ENCODE assay signal across 24 cellular contexts in the genomic region with DNA sequence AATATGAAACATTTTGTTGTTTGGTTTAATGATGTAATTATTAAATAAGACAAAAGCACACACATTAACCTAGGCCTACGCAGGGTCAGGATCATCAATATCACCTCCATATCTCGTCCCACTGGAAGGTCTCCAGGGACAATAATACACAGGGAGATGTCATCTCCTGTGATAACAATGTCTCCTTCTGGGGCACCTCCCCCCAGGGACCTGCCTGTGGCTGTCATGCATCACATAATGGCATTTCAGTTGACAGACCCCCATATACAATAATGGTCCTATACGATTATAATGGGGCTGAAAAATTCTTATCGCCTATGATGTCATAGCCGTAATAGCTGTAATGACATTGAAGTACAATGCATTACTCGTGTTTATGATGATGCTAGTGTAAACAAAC.
A peak's percentile ranks its signal among the peaks of the same experiment; 100 is the strongest.
DNase-seq lines count a peak whose midpoint lies in the region; ATAC-seq, FAIRE-seq and TF ChIP-seq lines count a peak whose summit lies in the region.
"Had no signal": no experiment of that assay in that cellular context is flagged by ENCODE, and none has a peak within 500 bp of the region (broad histone marks: within the 10 kb centered on the region; RNA-seq: fewer than 3 reads in every experiment).

No MANE protein-coding gene starts in this region.

- no peaks in the 10 kb centered on the region for H4K20me1 ChIP-seq in HepG2 (ENCODE audit: insufficient read depth, low read length)
- H4K20me1 ChIP-seq: BLaER1 had no signal

- in situ Hi-C loops in HepG2 (cut with HindIII; ENCODE audit: extremely low pct_ligation_motif_present, low pct_unique_long_range_greater_than_20kb) = no loop called here

- no peak for TF ChIP-seq RAD21 in HepG2 (CRISPR knock-in tag; IDR thresholded peaks at IDR 0.05)

- TF ChIP-seq EP300 in HepG2 (IDR thresholded peaks at IDR 0.05; ENCODE audit: low read depth in 2 of 2, low read length in 2 of 2) = no peak
- TF ChIP-seq EP300 in HepG2 (CRISPR knock-in tag; IDR thresholded peaks at IDR 0.05; ENCODE audit: borderline replicate concordance) = no peak

- no peak for ATAC-seq in HepG2
- ATAC-seq in right lobe of liver = no peak
- no peak for ATAC-seq in SK-N-SH treated with all-trans-retinoic acid at 6 μM for 48 hours
- ATAC-seq in GM21360 (IDR thresholded peaks at IDR 0.05; ENCODE audit: unreplicated experiment) = no peak
- ATAC-seq in GM21576 (IDR thresholded peaks at IDR 0.05; ENCODE audit: unreplicated experiment) = no peak
- ATAC-seq: A549; CD8-positive, alpha-beta T cell; GM12878 had no signal

- no peaks in the 10 kb centered on the region for H3K4me1 ChIP-seq in HepG2 (ENCODE audit: insufficient read depth, low read length)
- H3K4me1 ChIP-seq in right lobe of liver = no peaks in the 10 kb centered on the region
- H3K4me1 ChIP-seq: A549, BLaER1, Caco-2 had no signal

- CTCF ChIA-PET in HepG2 (lab: Yijun Ruan, JAX; ENCODE audit: low intra/inter-chr PET ratio, low total read pairs) = no interaction called here

- H3K79me2 ChIP-seq in HepG2 (ENCODE audit: insufficient read depth, low read length) = no peaks in the 10 kb centered on the region

- 45% methylated on average over 6 of the region's 6 CpGs for WGBS in HepG2 (ENCODE audit: low lambda C conversion rate)
- 80% methylated on average over 6 of the region's 6 CpGs for WGBS in right lobe of liver (ENCODE audit: insufficient coverage, low coverage, low lambda C conversion rate, missing lambda C conversion rate)

- no peak overlapping the region for H2AFZ ChIP-seq in HepG2 (ENCODE audit: low read length)

- TF ChIP-seq CTCF in HepG2 (CRISPR knock-in tag; IDR thresholded peaks at IDR 0.05) (no peak), right lobe of liver (IDR thresholded peaks at IDR 0.05) (no peak)

- POLR2A ChIA-PET in HepG2 (lab: Yijun Ruan, JAX) = no interaction called here

- H3K9me3 ChIP-seq in HepG2 (ENCODE audit: low read length) (no peaks in the 10 kb centered on the region), right lobe of liver (no peaks in the 10 kb centered on the region)
- H3K9me3 ChIP-seq: Caco-2 had no signal

- BruUV-seq in HepG2 (replicated peaks; lab: Mats Ljungman, UMichigan) = no TSS peak

- FAIRE-seq in HepG2 (lab: Jason Lieb, UNC) = no peak
- FAIRE-seq: A549, D721Med, GM12878, GM12892, GM18507 had no signal

- H3K9ac ChIP-seq in HepG2 (ENCODE audit: insufficient read depth, low read depth, low read length) = no peak overlapping the region
- H3K9ac ChIP-seq: BLaER1 had no signal

- TF ChIP-seq POLR2A in HepG2 (IDR thresholded peaks at IDR 0.05; ENCODE audit: insufficient read depth in 1 of 2, low read depth in 2 of 2, low read length in 2 of 2) (no peak), right lobe of liver (IDR thresholded peaks at IDR 0.05) (no peak)

- no peak for DNase-seq in HepG2 (ENCODE audit: low spot score)
- no peak for DNase-seq in right lobe of liver
- DNase-seq in SK-N-DZ (ENCODE audit: low spot score) = peak; percentile 97
- DNase-seq in DMS53 (lab: John Stamatoyannopoulos, UW) = no peak
- DNase-seq: AML-193; C1 segment of cervical spinal cord; Caco-2; Calu3; CD4-positive, alpha-beta T cell; CD8-positive, alpha-beta T cell; DMS79; DND-41; EL; GDM1 had no signal

- H3K36me3 ChIP-seq in HepG2 (replicated peaks in 1 of 2; ENCODE audit: control insufficient read depth in 1 of 2, insufficient read depth in 2 of 2, low read length in 2 of 2) = no peaks in the 10 kb centered on the region
- H3K36me3 ChIP-seq in right lobe of liver = no peaks in the 10 kb centered on the region
- H3K36me3 ChIP-seq: BLaER1 had no signal

- no peaks in the 10 kb centered on the region for H3K27me3 ChIP-seq in HepG2 (ENCODE audit: control insufficient read depth in 1 of 2, insufficient read depth in 2 of 2, low read length in 2 of 2)
- no peaks in the 10 kb centered on the region for H3K27me3 ChIP-seq in right lobe of liver
- H3K27me3 ChIP-seq: BLaER1 had no signal

- H3K27ac ChIP-seq in HepG2 (ENCODE audit: extremely low read length, insufficient read depth, low read length) = no peak overlapping the region
- H3K27ac ChIP-seq in right lobe of liver = no peak overlapping the region
- H3K27ac ChIP-seq: 22Rv1, A549, BLaER1 had no signal

- no peak overlapping the region for H3K4me2 ChIP-seq in HepG2 (ENCODE audit: low read depth, low read length)
- H3K4me2 ChIP-seq: A549, BLaER1 had no signal

- intact Hi-C loops in HepG2 (cut with micrococcal nuclease; ENCODE audit: unreplicated experiment) = no loop called here
- intact Hi-C loops in right lobe of liver (cut with DNase I) = no loop called here

- H3K4me3 ChIP-seq in HepG2 (replicated peaks in 1 of 3; ENCODE audit: insufficient read depth in 1 of 3, low read depth in 2 of 3, low read length in 3 of 3) = no peak overlapping the region
- H3K4me3 ChIP-seq in right lobe of liver = no peak overlapping the region
- H3K4me3 ChIP-seq: A549, BLaER1, GM12878 had no signal

TF ChIP-seq in HepG2, 621 proteins besides CTCF, POLR2A, EP300 and RAD21:
- TF ChIP-seq, protein P1, sequence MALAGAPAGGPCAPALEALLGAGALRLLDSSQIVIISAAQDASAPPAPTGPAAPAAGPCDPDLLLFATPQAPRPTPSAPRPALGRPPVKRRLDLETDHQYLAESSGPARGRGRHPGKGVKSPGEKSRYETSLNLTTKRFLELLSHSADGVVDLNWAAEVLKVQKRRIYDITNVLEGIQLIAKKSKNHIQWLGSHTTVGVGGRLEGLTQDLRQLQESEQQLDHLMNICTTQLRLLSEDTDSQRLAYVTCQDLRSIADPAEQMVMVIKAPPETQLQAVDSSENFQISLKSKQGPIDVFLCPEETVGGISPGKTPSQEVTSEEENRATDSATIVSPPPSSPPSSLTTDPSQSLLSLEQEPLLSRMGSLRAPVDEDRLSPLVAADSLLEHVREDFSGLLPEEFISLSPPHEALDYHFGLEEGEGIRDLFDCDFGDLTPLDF (CRISPR knock-in tag; IDR thresholded peaks at IDR 0.05) = no peak
- peak; percentile 51 for TF ChIP-seq CREB1 (IDR thresholded peaks at IDR 0.05)
- no peak for TF ChIP-seq CREB1 (CRISPR knock-in tag; IDR thresholded peaks at IDR 0.05)
- TF ChIP-seq, protein P2, sequence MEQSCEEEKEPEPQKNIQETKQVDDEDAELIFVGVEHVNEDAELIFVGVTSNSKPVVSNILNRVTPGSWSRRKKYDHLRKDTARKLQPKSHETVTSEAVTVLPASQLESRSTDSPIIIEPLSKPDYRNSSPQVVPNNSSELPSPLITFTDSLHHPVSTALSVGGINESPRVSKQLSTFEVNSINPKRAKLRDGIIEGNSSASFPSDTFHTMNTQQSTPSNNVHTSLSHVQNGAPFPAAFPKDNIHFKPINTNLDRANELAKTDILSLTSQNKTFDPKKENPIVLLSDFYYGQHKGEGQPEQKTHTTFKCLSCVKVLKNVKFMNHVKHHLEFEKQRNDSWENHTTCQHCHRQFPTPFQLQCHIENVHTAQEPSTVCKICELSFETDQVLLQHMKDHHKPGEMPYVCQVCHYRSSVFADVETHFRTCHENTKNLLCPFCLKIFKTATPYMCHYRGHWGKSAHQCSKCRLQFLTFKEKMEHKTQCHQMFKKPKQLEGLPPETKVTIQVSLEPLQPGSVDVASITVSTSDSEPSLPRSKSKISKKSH (CRISPR knock-in tag; IDR thresholded peaks at IDR 0.05; ENCODE audit: borderline replicate concordance) = no peak
- TF ChIP-seq ATF7 (IDR thresholded peaks at IDR 0.05) = peak; percentile 43; the same call in 1 of the 2 replicates
- TF ChIP-seq ATF7 (CRISPR knock-in tag; IDR thresholded peaks at IDR 0.05) = no peak

TF ChIP-seq in SK-N-SH treated with all-trans-retinoic acid at 6 μM for 48 hours, 23 proteins besides CTCF, POLR2A, EP300 and RAD21:
- TF ChIP-seq TCF4 (CRISPR knock-in tag; IDR thresholded peaks at IDR 0.05; ENCODE audit: borderline replicate concordance) (peak; percentile 13; the same call in 1 of the 2 replicates), ISL1 (CRISPR knock-in tag; IDR thresholded peaks at IDR 0.05) (no peak), PPARA (CRISPR knock-in tag; IDR thresholded peaks at IDR 0.05; ENCODE audit: borderline replicate concordance) (no peak)
